Comparison of ENCODE assay signal across 11 cellular contexts in genomic region chr2:74584088-74584645, GRCh38. TPM values are rescaled to one million over a fixed set of nuclear protein-coding genes. Genes with fewer than 3 reads are reported as not detected.
DNase-seq lines count a peak whose midpoint lies in the region; ATAC-seq and TF ChIP-seq lines count a peak whose summit lies in the region.
"Had no signal": no experiment of that assay in that cellular context is flagged by ENCODE, and none has a peak within 500 bp of the region (broad histone marks: within the 10 kb centered on the region; RNA-seq: fewer than 3 reads in every experiment).

No MANE protein-coding gene starts in this region.

- no TSS peak for BruUV-seq in Calu3 (replicated peaks; lab: Mats Ljungman, UMichigan)

- peaks cover 32% of the 10 kb centered on the region for H3K4me1 ChIP-seq in osteoblast (ENCODE audit: insufficient read depth, low read length)

- H3K27me3 ChIP-seq in osteoblast (ENCODE audit: insufficient read depth, low read length): no peaks in the 10 kb centered on the region
- H3K27me3 ChIP-seq: neutrophil had no signal

- peaks cover 3% of the 10 kb centered on the region for H3K27me3 Mint-ChIP-seq in activated CD4-positive, alpha-beta T cell treated with anti-CD3 and anti-CD28 coated beads, Interleukin-2, amount 10 ng/mL, durations not matched to agents 24 days and 14 days
- peaks cover 10% of the 10 kb centered on the region for H3K27me3 Mint-ChIP-seq in Calu3 (ENCODE audit: unreplicated experiment)

- H3K4me1 Mint-ChIP-seq in activated CD4-positive, alpha-beta T cell treated with anti-CD3 and anti-CD28 coated beads, Interleukin-2, amount 10 ng/mL, durations not matched to agents 24 days and 14 days: peaks cover 27% of the 10 kb centered on the region
- peaks cover 7% of the 10 kb centered on the region for H3K4me1 Mint-ChIP-seq in Calu3 (ENCODE audit: low read depth, unreplicated experiment)

- H3K9me3 Mint-ChIP-seq in activated CD4-positive, alpha-beta T cell treated with anti-CD3 and anti-CD28 coated beads, Interleukin-2, amount 10 ng/mL, durations not matched to agents 24 days and 14 days: no peaks in the 10 kb centered on the region
- H3K9me3 Mint-ChIP-seq in Calu3 (ENCODE audit: low read depth, unreplicated experiment): no peaks in the 10 kb centered on the region

- H3K27ac Mint-ChIP-seq in activated CD4-positive, alpha-beta T cell treated with anti-CD3 and anti-CD28 coated beads, Interleukin-2, amount 10 ng/mL, durations not matched to agents 24 days and 14 days: peak overlapping the region; percentile 68
- H3K27ac Mint-ChIP-seq in Calu3 (ENCODE audit: unreplicated experiment): no peak overlapping the region

- peak; percentile 68 for DNase-seq in activated CD4-positive, alpha-beta T cell treated with anti-CD3 and anti-CD28 coated beads, Interleukin-2, amount 10 ng/mL, durations not matched to agents 24 days and 14 days
- no peak for DNase-seq in activated CD4-positive, alpha-beta T cell treated with anti-CD3 and anti-CD28 coated beads, Interleukin-2, amount 50 U/mL, for 1 hour
- peak; percentile 76 for DNase-seq in osteoblast (ENCODE audit: insufficient read length, low spot score, missing footprints)
- no peak for DNase-seq in islet precursor cell
- no peak for DNase-seq in Calu3
- DNase-seq in HK-2 (ENCODE audit: unreplicated experiment): no peak
- DNase-seq: heart right ventricle had no signal

- peak overlapping the region; percentile 73 for H3K27ac ChIP-seq in osteoblast (ENCODE audit: low read depth, low read length)

- intact Hi-C loops in activated CD4-positive, alpha-beta T cell treated with anti-CD3 and anti-CD28 coated beads, Interleukin-2, amount 10 ng/mL, durations not matched to agents 24 days and 14 days (cut with micrococcal nuclease): loop anchor here (1.0 kb wide), 1 partner anchor 13 kb away; no protein-coding TSS in a partner anchor
- intact Hi-C loops in Calu3 (cut with micrococcal nuclease; ENCODE audit: unreplicated experiment): loop anchor here (10.0 kb wide), 1 partner anchor 329 kb away; no protein-coding TSS in a partner anchor

- H3K4me3 ChIP-seq in osteoblast (ENCODE audit: insufficient read depth, low read length): no peak overlapping the region
- H3K4me3 ChIP-seq: heart right ventricle had no signal

- no peaks in the 10 kb centered on the region for H3K79me2 ChIP-seq in osteoblast (ENCODE audit: insufficient read depth, low read length)

- no peaks in the 10 kb centered on the region for H3K36me3 ChIP-seq in osteoblast (ENCODE audit: insufficient read depth, low read length)
- H3K36me3 ChIP-seq: heart right ventricle, neutrophil had no signal

- peak overlapping the region; percentile 56 for H3K4me3 Mint-ChIP-seq in activated CD4-positive, alpha-beta T cell treated with anti-CD3 and anti-CD28 coated beads, Interleukin-2, amount 10 ng/mL, durations not matched to agents 24 days and 14 days
- no peak overlapping the region for H3K4me3 Mint-ChIP-seq in Calu3 (ENCODE audit: low read depth, unreplicated experiment)

- TF ChIP-seq CTCF in osteoblast (IDR thresholded peaks at IDR 0.05; ENCODE audit: extremely low read depth, low read depth, low read length) (no peak), Calu3 (IDR thresholded peaks at IDR 0.05; ENCODE audit: unreplicated experiment) (no peak)

- H3K9me3 ChIP-seq in osteoblast (ENCODE audit: low read depth, low read length): no peaks in the 10 kb centered on the region
- H3K9me3 ChIP-seq: heart right ventricle, neutrophil had no signal

- no peaks in the 10 kb centered on the region for H3K36me3 Mint-ChIP-seq in activated CD4-positive, alpha-beta T cell treated with anti-CD3 and anti-CD28 coated beads, Interleukin-2, amount 10 ng/mL, durations not matched to agents 24 days and 14 days (ENCODE audit: low read depth)
- no peaks in the 10 kb centered on the region for H3K36me3 Mint-ChIP-seq in Calu3 (ENCODE audit: insufficient read depth, unreplicated experiment)

- H3K4me2 ChIP-seq in osteoblast (ENCODE audit: insufficient read depth, low read length): peak overlapping the region; percentile 56

- H2AFZ ChIP-seq in osteoblast (ENCODE audit: low read length): no peak overlapping the region

- ATAC-seq in GM21717 (IDR thresholded peaks at IDR 0.05; ENCODE audit: unreplicated experiment): peak; percentile 57
- ATAC-seq in SK-N-SH treated with all-trans-retinoic acid at 6 μM for 48 hours: peak; percentile 67

- CTCF ChIA-PET in Calu3 (lab: Charles Lee): interaction anchor here (0.6 to 1.4 kb wide), 2 partner anchors 52 to 55 kb away, joined by 3 to 5 read pairs; no protein-coding TSS in a partner anchor

- no peaks in the 10 kb centered on the region for H4K20me1 ChIP-seq in osteoblast (ENCODE audit: insufficient read depth, low read length)

TF ChIP-seq in SK-N-SH treated with all-trans-retinoic acid at 6 μM for 48 hours, 23 proteins besides CTCF, POLR2A, EP300 and RAD21 (continues in another document):
- no peak for TF ChIP-seq TSHZ2 (CRISPR knock-in tag; IDR thresholded peaks at IDR 0.05)
- no peak for TF ChIP-seq ZC3H10 (CRISPR knock-in tag; IDR thresholded peaks at IDR 0.05)
- no peak for TF ChIP-seq ZFP30 (CRISPR knock-in tag; IDR thresholded peaks at IDR 0.05)
- TF ChIP-seq CSDC2 (CRISPR knock-in tag; IDR thresholded peaks at IDR 0.05): no peak
- TF ChIP-seq POU6F1 (CRISPR knock-in tag; IDR thresholded peaks at IDR 0.05; ENCODE audit: borderline replicate concordance, low read depth): no peak
- no peak for TF ChIP-seq CREB5 (CRISPR knock-in tag; IDR thresholded peaks at IDR 0.05; ENCODE audit: low read depth)
- TF ChIP-seq BACH2 (CRISPR knock-in tag; IDR thresholded peaks at IDR 0.05; ENCODE audit: borderline replicate concordance): no peak
- TF ChIP-seq GLIS3 (CRISPR knock-in tag; IDR thresholded peaks at IDR 0.05): no peak

RNA-seq across cellular contexts. Expression of gene DOK1, which starts 29.6 kb away (rescaled TPM):
- 33.8 and 34.2 TPM in 2 replicates for total RNA-seq in activated CD4-positive, alpha-beta T cell treated with anti-CD3 and anti-CD28 coated beads, Interleukin-2, amount 10 ng/mL, durations not matched to agents 24 days and 14 days
- total RNA-seq in osteoblast: 89.8 and 93.1 TPM in 2 replicates
- 2.1 and 2.5 TPM in 2 replicates for total RNA-seq in Calu3 (2022)

RNA-seq across cellular contexts. Expression of gene LOXL3, which starts 30.4 kb away (rescaled TPM):
- 1.5 and 1.7 TPM in 2 replicates for total RNA-seq in activated CD4-positive, alpha-beta T cell treated with anti-CD3 and anti-CD28 coated beads, Interleukin-2, amount 10 ng/mL, durations not matched to agents 24 days and 14 days
- total RNA-seq in osteoblast: 64.8 and 97.4 TPM in 2 replicates
- total RNA-seq in Calu3 (2022): 0.93 and 1.2 TPM in 2 replicates

RNA-seq across cellular contexts. Expression of gene HTRA2, which starts 54.4 kb away (rescaled TPM):
- 49.6 and 56.4 TPM in 2 replicates for total RNA-seq in activated CD4-positive, alpha-beta T cell treated with anti-CD3 and anti-CD28 coated beads, Interleukin-2, amount 10 ng/mL, durations not matched to agents 24 days and 14 days
- 51.8 and 53.6 TPM in 2 replicates for total RNA-seq in osteoblast
- total RNA-seq in Calu3 (2022): 23.4 and 26.3 TPM in 2 replicates

RNA-seq across cellular contexts. Expression of gene AUP1, which starts 54.7 kb away (rescaled TPM):
- 170 and 173 TPM in 2 replicates for total RNA-seq in activated CD4-positive, alpha-beta T cell treated with anti-CD3 and anti-CD28 coated beads, Interleukin-2, amount 10 ng/mL, durations not matched to agents 24 days and 14 days
- total RNA-seq in osteoblast (82.9 and 86.3 TPM in 2 replicates), Calu3 (2022) (145 and 153 TPM in 2 replicates)

RNA-seq across cellular contexts. Expression of gene DQX1, which starts 58.1 kb away (rescaled TPM):
- 0.59 and 0.68 TPM in 2 replicates for total RNA-seq in activated CD4-positive, alpha-beta T cell treated with anti-CD3 and anti-CD28 coated beads, Interleukin-2, amount 10 ng/mL, durations not matched to agents 24 days and 14 days
- not detected in 2 replicates for total RNA-seq in osteoblast
- 0.14 TPM in 1 of 2 replicates, not detected in the other for total RNA-seq in Calu3 (2022)
- total RNA-seq: NCI-H460 had no signal

Comparison
In these comparisons a context has a peak if more than half of its experiments do, and no peak if none do; other contexts are left out.
1. DNase-seq: peak in activated CD4-positive, alpha-beta T cell treated with anti-CD3 and anti-CD28 coated beads, Interleukin-2, amount 10 ng/mL, durations not matched to agents 24 days and 14 days (single experiment) and osteoblast (single experiment); none in activated CD4-positive, alpha-beta T cell treated with anti-CD3 and anti-CD28 coated beads, Interleukin-2, amount 50 U/mL, for 1 hour (single experiment), islet precursor cell (single experiment), Calu3 (single experiment) and HK-2 (single experiment).
2. RNA of gene DOK1, which starts 29.6 kb away (total RNA-seq): 89.8 to 93.1 TPM in osteoblast and 33.8 to 34.2 TPM in activated CD4-positive, alpha-beta T cell treated with anti-CD3 and anti-CD28 coated beads, Interleukin-2, amount 10 ng/mL, durations not matched to agents 24 days and 14 days; 2.1 to 2.5 TPM in Calu3; every median in the first group is over 10 times any median in the second.
3. RNA of gene LOXL3, which starts 30.4 kb away (total RNA-seq): 64.8 to 97.4 TPM in osteoblast; 1.5 to 1.7 TPM in activated CD4-positive, alpha-beta T cell treated with anti-CD3 and anti-CD28 coated beads, Interleukin-2, amount 10 ng/mL, durations not matched to agents 24 days and 14 days and 0.93 to 1.2 TPM in Calu3; every median in the first group is over 10 times any median in the second.